ENCODE assay signal across 2 cellular contexts in the genomic region with DNA sequence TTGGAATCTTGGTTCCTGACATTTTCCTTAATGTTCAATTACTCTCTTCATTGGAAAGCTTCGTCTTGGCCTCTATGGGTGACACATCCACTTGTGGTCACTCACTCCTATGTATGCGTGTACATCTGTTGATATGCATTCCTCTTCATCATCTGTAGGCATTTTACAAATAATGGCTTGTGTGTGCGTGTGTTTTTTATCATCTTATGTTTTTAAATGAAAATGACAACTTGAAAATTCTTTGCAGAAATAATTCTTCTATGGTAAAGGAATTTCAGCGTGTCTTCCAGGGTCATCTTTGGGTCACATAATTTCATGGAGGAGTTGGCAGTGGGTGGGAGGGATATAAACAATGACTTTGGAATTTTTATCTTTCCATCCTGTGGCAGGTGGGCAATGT.
TF ChIP-seq lines count a peak whose summit lies in the region.

No MANE protein-coding gene starts in this region.

TF ChIP-seq in IMR-90, 13 proteins besides CTCF, POLR2A, EP300 and RAD21 (continued from another document):
- TF ChIP-seq RFX5 (IDR thresholded peaks at IDR 0.05; ENCODE audit: low read depth, low read length) = no peak
- TF ChIP-seq MAFK (IDR thresholded peaks at IDR 0.05; ENCODE audit: low read depth, low read length) = no peak
- TF ChIP-seq BHLHE40 (IDR thresholded peaks at IDR 0.05; ENCODE audit: low read depth, low read length) = no peak
- TF ChIP-seq, protein P1, sequence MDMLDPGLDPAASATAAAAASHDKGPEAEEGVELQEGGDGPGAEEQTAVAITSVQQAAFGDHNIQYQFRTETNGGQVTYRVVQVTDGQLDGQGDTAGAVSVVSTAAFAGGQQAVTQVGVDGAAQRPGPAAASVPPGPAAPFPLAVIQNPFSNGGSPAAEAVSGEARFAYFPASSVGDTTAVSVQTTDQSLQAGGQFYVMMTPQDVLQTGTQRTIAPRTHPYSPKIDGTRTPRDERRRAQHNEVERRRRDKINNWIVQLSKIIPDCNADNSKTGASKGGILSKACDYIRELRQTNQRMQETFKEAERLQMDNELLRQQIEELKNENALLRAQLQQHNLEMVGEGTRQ (IDR thresholded peaks at IDR 0.05; ENCODE audit: low read depth, low read length) = no peak
- no peak for TF ChIP-seq CHD1 (IDR thresholded peaks at IDR 0.05; ENCODE audit: low read depth, low read length)
- TF ChIP-seq NFE2L2 (IDR thresholded peaks at IDR 0.05; ENCODE audit: low read depth, low read length) = no peak
- TF ChIP-seq, protein P2, sequence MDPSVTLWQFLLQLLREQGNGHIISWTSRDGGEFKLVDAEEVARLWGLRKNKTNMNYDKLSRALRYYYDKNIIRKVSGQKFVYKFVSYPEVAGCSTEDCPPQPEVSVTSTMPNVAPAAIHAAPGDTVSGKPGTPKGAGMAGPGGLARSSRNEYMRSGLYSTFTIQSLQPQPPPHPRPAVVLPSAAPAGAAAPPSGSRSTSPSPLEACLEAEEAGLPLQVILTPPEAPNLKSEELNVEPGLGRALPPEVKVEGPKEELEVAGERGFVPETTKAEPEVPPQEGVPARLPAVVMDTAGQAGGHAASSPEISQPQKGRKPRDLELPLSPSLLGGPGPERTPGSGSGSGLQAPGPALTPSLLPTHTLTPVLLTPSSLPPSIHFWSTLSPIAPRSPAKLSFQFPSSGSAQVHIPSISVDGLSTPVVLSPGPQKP (IDR thresholded peaks at IDR 0.05; ENCODE audit: borderline replicate concordance, low read depth, low read length) = no peak

TF ChIP-seq in HepG2, 621 proteins besides CTCF, POLR2A, EP300 and RAD21 (continued from another document):
- no peak for TF ChIP-seq HES4 (CRISPR knock-in tag; IDR thresholded peaks at IDR 0.05; ENCODE audit: borderline replicate concordance)
- no peak for TF ChIP-seq SIN3A (IDR thresholded peaks at IDR 0.05; ENCODE audit: borderline replicate concordance, low read depth, low read length)
- TF ChIP-seq, protein P3, sequence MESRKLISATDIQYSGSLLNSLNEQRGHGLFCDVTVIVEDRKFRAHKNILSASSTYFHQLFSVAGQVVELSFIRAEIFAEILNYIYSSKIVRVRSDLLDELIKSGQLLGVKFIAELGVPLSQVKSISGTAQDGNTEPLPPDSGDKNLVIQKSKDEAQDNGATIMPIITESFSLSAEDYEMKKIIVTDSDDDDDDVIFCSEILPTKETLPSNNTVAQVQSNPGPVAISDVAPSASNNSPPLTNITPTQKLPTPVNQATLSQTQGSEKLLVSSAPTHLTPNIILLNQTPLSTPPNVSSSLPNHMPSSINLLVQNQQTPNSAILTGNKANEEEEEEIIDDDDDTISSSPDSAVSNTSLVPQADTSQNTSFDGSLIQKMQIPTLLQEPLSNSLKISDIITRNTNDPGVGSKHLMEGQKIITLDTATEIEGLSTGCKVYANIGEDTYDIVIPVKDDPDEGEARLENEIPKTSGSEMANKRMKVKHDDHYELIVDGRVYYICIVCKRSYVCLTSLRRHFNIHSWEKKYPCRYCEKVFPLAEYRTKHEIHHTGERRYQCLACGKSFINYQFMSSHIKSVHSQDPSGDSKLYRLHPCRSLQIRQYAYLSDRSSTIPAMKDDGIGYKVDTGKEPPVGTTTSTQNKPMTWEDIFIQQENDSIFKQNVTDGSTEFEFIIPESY (CRISPR knock-in tag; IDR thresholded peaks at IDR 0.05) = no peak
- TF ChIP-seq ZNF7 (CRISPR knock-in tag; IDR thresholded peaks at IDR 0.05) = no peak
- TF ChIP-seq, protein P4, sequence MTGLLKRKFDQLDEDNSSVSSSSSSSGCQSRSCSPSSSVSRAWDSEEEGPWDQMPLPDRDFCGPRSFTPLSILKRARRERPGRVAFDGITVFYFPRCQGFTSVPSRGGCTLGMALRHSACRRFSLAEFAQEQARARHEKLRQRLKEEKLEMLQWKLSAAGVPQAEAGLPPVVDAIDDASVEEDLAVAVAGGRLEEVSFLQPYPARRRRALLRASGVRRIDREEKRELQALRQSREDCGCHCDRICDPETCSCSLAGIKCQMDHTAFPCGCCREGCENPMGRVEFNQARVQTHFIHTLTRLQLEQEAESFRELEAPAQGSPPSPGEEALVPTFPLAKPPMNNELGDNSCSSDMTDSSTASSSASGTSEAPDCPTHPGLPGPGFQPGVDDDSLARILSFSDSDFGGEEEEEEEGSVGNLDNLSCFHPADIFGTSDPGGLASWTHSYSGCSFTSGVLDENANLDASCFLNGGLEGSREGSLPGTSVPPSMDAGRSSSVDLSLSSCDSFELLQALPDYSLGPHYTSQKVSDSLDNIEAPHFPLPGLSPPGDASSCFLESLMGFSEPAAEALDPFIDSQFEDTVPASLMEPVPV (CRISPR knock-in tag; IDR thresholded peaks at IDR 0.05) = no peak
- TF ChIP-seq STAT5B (CRISPR knock-in tag; IDR thresholded peaks at IDR 0.05) = no peak
- no peak for TF ChIP-seq NFATC3 (CRISPR knock-in tag; IDR thresholded peaks at IDR 0.05)
- TF ChIP-seq GATAD2A (CRISPR knock-in tag; IDR thresholded peaks at IDR 0.05) = no peak
- TF ChIP-seq RBM22 (optimal IDR thresholded peaks at IDR 0.05; ENCODE audit: low read length) = no peak
- TF ChIP-seq ZNF775 (CRISPR knock-in tag; IDR thresholded peaks at IDR 0.05; ENCODE audit: borderline replicate concordance) = no peak
- TF ChIP-seq, protein P5, sequence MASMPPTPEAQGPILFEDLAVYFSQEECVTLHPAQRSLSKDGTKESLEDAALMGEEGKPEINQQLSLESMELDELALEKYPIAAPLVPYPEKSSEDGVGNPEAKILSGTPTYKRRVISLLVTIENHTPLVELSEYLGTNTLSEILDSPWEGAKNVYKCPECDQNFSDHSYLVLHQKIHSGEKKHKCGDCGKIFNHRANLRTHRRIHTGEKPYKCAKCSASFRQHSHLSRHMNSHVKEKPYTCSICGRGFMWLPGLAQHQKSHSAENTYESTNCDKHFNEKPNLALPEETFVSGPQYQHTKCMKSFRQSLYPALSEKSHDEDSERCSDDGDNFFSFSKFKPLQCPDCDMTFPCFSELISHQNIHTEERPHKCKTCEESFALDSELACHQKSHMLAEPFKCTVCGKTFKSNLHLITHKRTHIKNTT (CRISPR knock-in tag; IDR thresholded peaks at IDR 0.05) = no peak
